In the genomic region with DNA sequence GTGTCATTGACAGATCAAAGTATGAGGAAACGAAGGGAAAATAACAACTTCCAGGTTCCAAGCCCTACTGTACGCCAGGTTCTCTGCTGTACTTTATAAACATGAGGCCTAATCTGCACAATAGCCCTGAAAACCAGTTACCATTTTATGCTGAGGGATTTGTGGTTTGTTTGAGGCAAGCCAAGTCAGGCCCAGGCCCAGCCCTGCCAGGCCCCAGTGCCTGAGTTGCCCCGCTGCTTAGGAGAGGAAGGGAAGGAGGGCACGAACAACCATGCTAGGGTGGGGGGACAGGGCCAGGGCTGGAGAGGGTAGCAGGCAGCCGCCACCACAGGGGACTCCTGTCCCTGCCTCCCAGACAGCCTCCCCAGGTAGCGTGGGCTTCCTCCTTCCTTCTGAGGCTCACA, we compare ENCODE assay signal across 11 cellular contexts. TPM values are rescaled to one million over a fixed set of nuclear protein-coding genes. Genes with fewer than 3 reads are reported as not detected.
DNase-seq lines count a peak whose midpoint lies in the region; ATAC-seq, FAIRE-seq and TF ChIP-seq lines count a peak whose summit lies in the region.
"Not testable (repeated sequence)": the region's sequence is repeated elsewhere in the genome, so short reads cannot be mapped to it uniquely, and the experiment has no call there.
"Had no signal": no experiment of that assay in that cellular context is flagged by ENCODE, and none has a peak within 500 bp of the region (broad histone marks: within the 10 kb centered on the region; RNA-seq: fewer than 3 reads in every experiment).

No MANE protein-coding gene starts in this region.

- not testable (repeated sequence) for H3K4me3 Mint-ChIP-seq in nephron progenitor cell

- ATAC-seq in RWPE2 (ENCODE audit: low read depth): peak; percentile 52; the same call in 2 of the 3 replicates
- peak; percentile 16 to 37 for ATAC-seq in activated naive CD4-positive, alpha-beta T cell treated with anti-CD3 and anti-CD28 coated beads, Interleukin-2, amount 50 U/mL, for 72 hours

- H3K9me3 Mint-ChIP-seq in activated naive CD4-positive, alpha-beta T cell treated with anti-CD3 and anti-CD28 coated beads, Interleukin-2, amount 50 U/mL, for 72 hours; nephron progenitor cell: not testable (repeated sequence)

- 54 to 67% methylated on average over 4 to 6 of the region's 6 CpGs for WGBS in esophagus, 2 donors
- 85% methylated on average over 5 of the region's 6 CpGs for WGBS in hepatocyte (ENCODE audit: low lambda C conversion rate, missing lambda C conversion rate)
- 65 to 76% methylated on average over 2 to 6 of the region's 6 CpGs for WGBS in transverse colon (ENCODE audit: low coverage in 1 of 2), 2 donors

- not testable (repeated sequence) for H2AFZ ChIP-seq in hepatocyte

- not testable (repeated sequence) for H3K27me3 ChIP-seq in RWPE2 (ENCODE audit: insufficient read depth, poor library complexity, severe bottlenecking); bronchial epithelial cell (ENCODE audit: control insufficient read depth, insufficient read depth, low read length); esophagus (ENCODE audit: control insufficient read depth in 1 of 2, insufficient read depth in 2 of 2, low read length in 2 of 2); hepatocyte; transverse colon

- TF ChIP-seq CTCF in RWPE2 (IDR thresholded peaks at IDR 0.05; ENCODE audit: poor library complexity, severe bottlenecking); bronchial epithelial cell (IDR thresholded peaks at IDR 0.05; ENCODE audit: insufficient read depth, low read length, severe bottlenecking); hepatocyte (IDR thresholded peaks at IDR 0.05; ENCODE audit: poor library complexity); nephron progenitor cell (IDR thresholded peaks at IDR 0.05); transverse colon (IDR thresholded peaks at IDR 0.05): not testable (repeated sequence)

- H3K9me2 ChIP-seq in hepatocyte (replicated peaks; ENCODE audit: insufficient read depth): not testable (repeated sequence)

- not testable (repeated sequence) for DNase-seq in RWPE2 (ENCODE audit: low spot score); activated naive CD4-positive, alpha-beta T cell treated with anti-CD3 and anti-CD28 coated beads, Interleukin-2, amount 50 U/mL, for 72 hours (ENCODE audit: low spot score in 2 of 2); hepatocyte (ENCODE audit: low spot score); nephron progenitor cell; transverse colon
- peak; percentile 68 for DNase-seq in bronchial epithelial cell (ENCODE audit: low read depth)

- not testable (repeated sequence) for H4K20me1 ChIP-seq in hepatocyte (ENCODE audit: insufficient read depth, poor library complexity, severe bottlenecking)

- H3K4me1 ChIP-seq in RWPE2 (ENCODE audit: insufficient read depth, poor library complexity, severe bottlenecking); esophagus (ENCODE audit: control insufficient read depth in 2 of 2, insufficient read depth in 2 of 2, low read length in 1 of 2); hepatocyte (ENCODE audit: insufficient read depth); transverse colon: not testable (repeated sequence)

- in situ Hi-C loops in transverse colon (cut with MboI; ENCODE audit: low pct_ligation_motif_present in 1 of 4, low pct_unique_long_range_greater_than_20kb in 1 of 4, low sequenced_read_pairs in 3 of 4): not testable (repeated sequence)

- not testable (repeated sequence) for H3K27me3 Mint-ChIP-seq in nephron progenitor cell (ENCODE audit: low read depth, poor library complexity)

- not testable (repeated sequence) for H3K36me3 ChIP-seq in RWPE2 (ENCODE audit: low read depth); bronchial epithelial cell (ENCODE audit: control insufficient read depth, insufficient read depth, low read length); esophagus (ENCODE audit: control insufficient read depth in 2 of 2, insufficient read depth in 2 of 2, low read length in 1 of 2); hepatocyte (replicated peaks; ENCODE audit: insufficient read depth, low read depth); transverse colon

- H3K4me3 ChIP-seq in RWPE2 (ENCODE audit: severe bottlenecking); bronchial epithelial cell (ENCODE audit: low read depth, low read length); esophagus (ENCODE audit: low read depth in 1 of 2, low read length in 2 of 2); hepatocyte; transverse colon: not testable (repeated sequence)

- FAIRE-seq in bronchial epithelial cell (lab: Jason Lieb, UNC): not testable (repeated sequence)

- TF ChIP-seq EP300 in transverse colon (IDR thresholded peaks at IDR 0.05; ENCODE audit: low read depth): not testable (repeated sequence)

- intact Hi-C loops in transverse colon (cut with DNase I; ENCODE audit: low total_unique reads): not testable (repeated sequence)

- not testable (repeated sequence) for H3K4me1 Mint-ChIP-seq in nephron progenitor cell

- H3K4me2 ChIP-seq in hepatocyte: not testable (repeated sequence)

- H3K36me3 Mint-ChIP-seq in activated naive CD4-positive, alpha-beta T cell treated with anti-CD3 and anti-CD28 coated beads, Interleukin-2, amount 50 U/mL, for 72 hours: peaks cover 0 to 11% of the 10 kb centered on the region in 2 donors
- H3K36me3 Mint-ChIP-seq in nephron progenitor cell (ENCODE audit: low read depth): peaks cover 24% of the 10 kb centered on the region

- not testable (repeated sequence) for H3K79me2 ChIP-seq in hepatocyte

- H3K27ac Mint-ChIP-seq in activated naive CD4-positive, alpha-beta T cell treated with anti-CD3 and anti-CD28 coated beads, Interleukin-2, amount 50 U/mL, for 72 hours: peak overlapping the region in 1 of 2 donors; percentile 93
- H3K27ac Mint-ChIP-seq in nephron progenitor cell: peak overlapping the region; percentile 42

- H3K27ac ChIP-seq in RWPE2 (ENCODE audit: poor library complexity, severe bottlenecking): not testable (repeated sequence)
- H3K27ac ChIP-seq in esophagus (ENCODE audit: low read depth in 2 of 2, low read length in 1 of 2) (peak overlapping the region; percentile 70 to 79), hepatocyte (peak overlapping the region; percentile 90), transverse colon (peak overlapping the region; percentile 65 to 74 (median 70))

- not testable (repeated sequence) for TF ChIP-seq POLR2A in transverse colon (IDR thresholded peaks at IDR 0.05)

- not testable (repeated sequence) for H3K9me3 ChIP-seq in RWPE2 (ENCODE audit: severe bottlenecking); esophagus (ENCODE audit: control insufficient read depth in 2 of 2, insufficient read depth in 1 of 2, low read depth in 1 of 2, low read length in 1 of 2); hepatocyte (ENCODE audit: low read depth); transverse colon

RNA-seq across cellular contexts. Expression of gene DUOX2, which starts 44.0 kb away (rescaled TPM):
- under 1 TPM; 0.16 to 0.36 TPM for total RNA-seq in activated naive CD4-positive, alpha-beta T cell treated with anti-CD3 and anti-CD28 coated beads, Interleukin-2, amount 50 U/mL, for 72 hours
- total RNA-seq in bronchial epithelial cell (0.90 and 1.1 TPM in 2 replicates), hepatocyte (34.2 and 37.4 TPM in 2 replicates), transverse colon (10 to 100 TPM in 1 of 4 donors, 1 to 10 TPM in 1, under 1 TPM in 2; 0.68 to 23.8 (median 1.9) TPM)
- polyA plus RNA-seq in esophagus (10 to 100 TPM; 15.8 to 26.3 TPM), hepatocyte (21.4 and 25.8 TPM in 2 replicates)
- total RNA-seq: GM23248 had no signal
- polyA plus RNA-seq: AG04450 had no signal

RNA-seq across cellular contexts. Expression of gene DUOXA2, which starts 44.2 kb away (rescaled TPM):
- not detected for total RNA-seq in activated naive CD4-positive, alpha-beta T cell treated with anti-CD3 and anti-CD28 coated beads, Interleukin-2, amount 50 U/mL, for 72 hours
- total RNA-seq in bronchial epithelial cell (0.13 TPM in 1 of 2 replicates, not detected in the other), hepatocyte (13.8 and 24.6 TPM in 2 replicates), transverse colon (10 to 100 TPM in 1 of 4 donors, under 1 TPM in 1, not detected in 2; 0.68 to 10.0 TPM)
- polyA plus RNA-seq in esophagus (10 to 100 TPM in 1 of 2 donors, 1 to 10 TPM in 1; 8.4 to 39.1 TPM), hepatocyte (35.8 and 40.1 TPM in 2 replicates)
- total RNA-seq: CD4-positive, alpha-beta memory T cell; GM23248 had no signal
- polyA plus RNA-seq: A549; AG04450; CD4-positive, alpha-beta memory T cell; GM23248 had no signal

RNA-seq across cellular contexts. Expression of gene SORD, which starts 47.0 kb away (rescaled TPM):
- total RNA-seq in activated naive CD4-positive, alpha-beta T cell treated with anti-CD3 and anti-CD28 coated beads, Interleukin-2, amount 50 U/mL, for 72 hours: 10 to 100 TPM; 14.8 to 17.8 TPM
- 11.3 and 23.2 TPM in 2 replicates for total RNA-seq in bronchial epithelial cell
- polyA plus RNA-seq in esophagus: 10 to 100 TPM in 1 of 2 donors, 1 to 10 TPM in 1; 6.4 to 18.3 TPM
- total RNA-seq in hepatocyte: 112 and 116 TPM in 2 replicates
- polyA plus RNA-seq in hepatocyte: 63.0 and 81.8 TPM in 2 replicates
- total RNA-seq in transverse colon: 10 to 100 TPM in 3 of 4 donors, under 1 TPM in 1; 0.75 to 36.2 (median 11.3) TPM

RNA-seq across cellular contexts. Expression of gene DUOXA1, which starts 59.7 kb away (rescaled TPM):
- total RNA-seq in activated naive CD4-positive, alpha-beta T cell treated with anti-CD3 and anti-CD28 coated beads, Interleukin-2, amount 50 U/mL, for 72 hours: under 1 TPM in 1 of 2 donors, not detected in 1; 0.23 TPM
- 27.1 and 54.5 TPM in 2 replicates for total RNA-seq in bronchial epithelial cell
- 100 to 1,000 TPM; 145 to 174 TPM for polyA plus RNA-seq in esophagus
- 7.5 and 10.9 TPM in 2 replicates for total RNA-seq in hepatocyte
- polyA plus RNA-seq in hepatocyte: 6.3 and 15.2 TPM in 2 replicates
- 1 to 10 TPM in 1 of 4 donors, not detected in 3; 1.4 TPM for total RNA-seq in transverse colon
- polyA plus RNA-seq: AG04450; CD4-positive, alpha-beta memory T cell had no signal

RNA-seq across cellular contexts. Expression of gene DUOX1, which starts 59.8 kb away (rescaled TPM):
- under 1 TPM; 0.05 to 0.18 TPM for total RNA-seq in activated naive CD4-positive, alpha-beta T cell treated with anti-CD3 and anti-CD28 coated beads, Interleukin-2, amount 50 U/mL, for 72 hours
- 13.2 and 37.0 TPM in 2 replicates for total RNA-seq in bronchial epithelial cell
- 100 to 1,000 TPM in 1 of 2 donors, 10 to 100 TPM in 1; 64.7 to 111 TPM for polyA plus RNA-seq in esophagus
- 3.3 and 3.8 TPM in 2 replicates for total RNA-seq in hepatocyte
- 4.3 and 7.7 TPM in 2 replicates for polyA plus RNA-seq in hepatocyte
- 1 to 10 TPM in 1 of 4 donors, under 1 TPM in 2, not detected in 1; 0.14 to 4.1 (median 0.64) TPM for total RNA-seq in transverse colon
- polyA plus RNA-seq: A549, AG04450 had no signal
